13 cellular contexts compared by ENCODE assay signal in the genomic region with DNA sequence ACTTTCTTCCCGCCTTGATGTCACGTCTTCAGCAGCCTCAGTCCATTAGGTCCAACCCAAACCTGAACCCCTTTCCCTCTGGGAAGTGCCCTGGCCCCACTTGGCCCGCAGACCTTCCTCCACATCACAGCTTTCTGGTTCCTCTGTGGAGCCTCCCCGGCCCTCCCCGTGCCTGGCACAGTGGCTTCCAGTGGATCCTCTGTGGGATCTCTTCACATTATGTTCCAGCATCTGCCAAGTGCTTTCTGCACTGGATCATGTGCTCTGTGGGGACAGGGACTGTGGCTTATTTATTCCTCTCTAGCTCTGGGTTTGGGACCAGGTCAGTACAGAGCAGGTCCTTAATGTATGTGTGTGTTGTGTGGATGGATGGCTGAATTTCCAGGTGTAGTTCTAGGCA. TPM values are rescaled to one million over a fixed set of nuclear protein-coding genes. Genes with fewer than 3 reads are reported as not detected.
A peak's percentile ranks its signal among the peaks of the same experiment; 100 is the strongest.
DNase-seq lines count a peak whose midpoint lies in the region; ATAC-seq and TF ChIP-seq lines count a peak whose summit lies in the region.
"Had no signal": no experiment of that assay in that cellular context is flagged by ENCODE, and none has a peak within 500 bp of the region (broad histone marks: within the 10 kb centered on the region; RNA-seq: fewer than 3 reads in every experiment).

No MANE protein-coding gene starts in this region.

- ATAC-seq in GM23338 (no peak), HG03280 (IDR thresholded peaks at IDR 0.05; ENCODE audit: unreplicated experiment) (no peak)
- ATAC-seq in stimulated activated naive B cell treated with anti-CD40 and anti-IgM and Interleukin-4, amounts not matched to agents 10 μg/mL and 1 μg/mL and 100 μg/mL, for 72 hours (replicated peaks) = no peak
- ATAC-seq: left colon had no signal

- H3F3A ChIP-seq in GM23338 (replicated peaks; ENCODE audit: low read depth) = peaks cover 18% of the 10 kb centered on the region

- peaks cover 16% of the 10 kb centered on the region for H3K4me1 ChIP-seq in GM23338 (ENCODE audit: insufficient read depth)
- H3K4me1 ChIP-seq in OCI-LY7 (ENCODE audit: insufficient read depth, low read length, poor library complexity, severe bottlenecking) = no peaks in the 10 kb centered on the region
- H3K4me1 ChIP-seq: BLaER1 treated with 17β-estradiol and CSF1 and Interleukin-3, amounts not matched to agents 10 nM and 100 nM had no signal

- intact Hi-C loops in OCI-LY7 (cut with micrococcal nuclease; ENCODE audit: unreplicated experiment) = no loop called here

- peak overlapping the region; percentile 41; the same call in 1 of the 3 replicates for H3K4me3 Mint-ChIP-seq in GM23338
- H3K4me3 Mint-ChIP-seq in stimulated activated naive B cell treated with anti-CD40 and anti-IgM and Interleukin-4, amounts not matched to agents 10 μg/mL and 1 μg/mL and 100 μg/mL, for 72 hours = no peak overlapping the region

- TF ChIP-seq CTCF in GM23338 (conservative IDR thresholded peaks at IDR 0.05; ENCODE audit: low read depth in 2 of 2) (no peak), OCI-LY7 (conservative IDR thresholded peaks at IDR 0.05; ENCODE audit: low read length) (no peak)

- DNase-seq in GM23338 (ENCODE audit: low spot score) (no peak), medulla oblongata (ENCODE audit: extremely low spot score) (peak; percentile 82), OCI-LY7 (ENCODE audit: low spot score) (no peak), SIG-M5 treated with dmso at 0.1 percent for 504 hours (lab: John Stamatoyannopoulos, UW; ENCODE audit: unreplicated experiment) (no peak), germinal center (ENCODE audit: low spot score) (no peak)
- DNase-seq in stimulated activated naive B cell treated with anti-CD40 and anti-IgM and Interleukin-4, amounts not matched to agents 10 μg/mL and 1 μg/mL and 100 μg/mL, for 72 hours = no peak
- DNase-seq: central memory CD4-positive, alpha-beta T cell; GF-D8; left colon had no signal

- peak overlapping the region; percentile 61; the same call in 1 of the 2 replicates for H3K4me2 ChIP-seq in GM23338
- H3K4me2 ChIP-seq in OCI-LY7 (ENCODE audit: low read length) = no peak overlapping the region
- H3K4me2 ChIP-seq: BLaER1 treated with 17β-estradiol and CSF1 and Interleukin-3, amounts not matched to agents 10 nM and 100 nM had no signal

- H3K9me2 ChIP-seq in GM23338 (ENCODE audit: insufficient read depth) (no peaks in the 10 kb centered on the region), OCI-LY7 (ENCODE audit: insufficient read depth, low read length) (no peaks in the 10 kb centered on the region)

- peaks cover 37% of the 10 kb centered on the region for H3K36me3 Mint-ChIP-seq in GM23338 (ENCODE audit: low read depth)
- peaks cover 53 to 57% of the 10 kb centered on the region in 2 donors for H3K36me3 Mint-ChIP-seq in stimulated activated naive B cell treated with anti-CD40 and anti-IgM and Interleukin-4, amounts not matched to agents 10 μg/mL and 1 μg/mL and 100 μg/mL, for 72 hours

- peak overlapping the region; percentile 96 for H3K27ac Mint-ChIP-seq in GM23338
- peak overlapping the region; percentile 79 for H3K27ac Mint-ChIP-seq in stimulated activated naive B cell treated with anti-CD40 and anti-IgM and Interleukin-4, amounts not matched to agents 10 μg/mL and 1 μg/mL and 100 μg/mL, for 72 hours
- H3K27ac Mint-ChIP-seq: activated T-helper 2 cell treated with anti-CD3 and anti-CD28 coated beads, Interferon-gamma antibody, Interleukin-2, Interleukin-4, amounts not matched to agents 10 μg/mL and 5 μg/mL and 100 μg/mL, durations not matched to agents 14 hours and 24 hours and 36 hours had no signal

- POLR2A ChIA-PET in OCI-LY7 (lab: Charles Lee) = no interaction called here

- no peaks in the 10 kb centered on the region for H3K36me3 ChIP-seq in GM23338 (ENCODE audit: insufficient read depth)
- H3K36me3 ChIP-seq in OCI-LY7 (ENCODE audit: insufficient read depth, low read length) = peaks cover 89% of the 10 kb centered on the region

- H3K9me3 Mint-ChIP-seq in GM23338 = no peaks in the 10 kb centered on the region
- no peaks in the 10 kb centered on the region for H3K9me3 Mint-ChIP-seq in stimulated activated naive B cell treated with anti-CD40 and anti-IgM and Interleukin-4, amounts not matched to agents 10 μg/mL and 1 μg/mL and 100 μg/mL, for 72 hours
- H3K9me3 Mint-ChIP-seq: activated T-helper 2 cell treated with anti-CD3 and anti-CD28 coated beads, Interferon-gamma antibody, Interleukin-2, Interleukin-4, amounts not matched to agents 10 μg/mL and 5 μg/mL and 100 μg/mL, durations not matched to agents 14 hours and 24 hours and 36 hours had no signal

- H2AFZ ChIP-seq in GM23338 (no peak overlapping the region), OCI-LY7 (ENCODE audit: low read length) (no peak overlapping the region)

- no peak overlapping the region for H3K4me3 ChIP-seq in GM23338
- no peak overlapping the region for H3K4me3 ChIP-seq in OCI-LY7 (ENCODE audit: low read depth, low read length, poor library complexity, severe bottlenecking)
- H3K4me3 ChIP-seq: BLaER1 treated with 17β-estradiol and CSF1 and Interleukin-3, amounts not matched to agents 10 nM and 100 nM had no signal

- peaks cover 22% of the 10 kb centered on the region for H3K4me1 Mint-ChIP-seq in GM23338
- peaks cover 10 to 18% of the 10 kb centered on the region in 2 donors for H3K4me1 Mint-ChIP-seq in stimulated activated naive B cell treated with anti-CD40 and anti-IgM and Interleukin-4, amounts not matched to agents 10 μg/mL and 1 μg/mL and 100 μg/mL, for 72 hours

- CTCF ChIA-PET in OCI-LY7 (lab: Charles Lee; ENCODE audit: unreplicated experiment) = no interaction called here

- H3K79me2 ChIP-seq in GM23338 (replicated peaks; ENCODE audit: insufficient read depth) = no peaks in the 10 kb centered on the region
- no peaks in the 10 kb centered on the region for H3K79me2 ChIP-seq in OCI-LY7 (ENCODE audit: insufficient read depth, low read depth, low read length)

- H4K20me1 ChIP-seq in GM23338 (replicated peaks; ENCODE audit: insufficient read depth) (no peaks in the 10 kb centered on the region; the same call in 1 of the 2 replicates), OCI-LY7 (ENCODE audit: insufficient read depth, low read length) (no peaks in the 10 kb centered on the region)

- H3K27me3 Mint-ChIP-seq in GM23338 (ENCODE audit: insufficient read depth, low read depth, poor library complexity) = peaks cover 10% of the 10 kb centered on the region
- H3K27me3 Mint-ChIP-seq in stimulated activated naive B cell treated with anti-CD40 and anti-IgM and Interleukin-4, amounts not matched to agents 10 μg/mL and 1 μg/mL and 100 μg/mL, for 72 hours = no peaks in the 10 kb centered on the region

- no TSS peak for BruUV-seq in OCI-LY7 (replicated peaks; lab: Mats Ljungman, UMichigan)

- H3K9me3 ChIP-seq in OCI-LY7 (ENCODE audit: low read length) = no peaks in the 10 kb centered on the region
- H3K9me3 ChIP-seq: BLaER1 treated with 17β-estradiol and CSF1 and Interleukin-3, amounts not matched to agents 10 nM and 100 nM had no signal

- H3K27ac ChIP-seq in GM23338 (ENCODE audit: low read depth) = peak overlapping the region; percentile 87
- peak overlapping the region; percentile 93 for H3K27ac ChIP-seq in cingulate gyrus (ENCODE audit: low read depth, low read length)
- no peak overlapping the region for H3K27ac ChIP-seq in OCI-LY7 (ENCODE audit: low read depth, low read length, poor library complexity, severe bottlenecking)
- H3K27ac ChIP-seq: BLaER1 treated with 17β-estradiol and CSF1 and Interleukin-3, amounts not matched to agents 10 nM and 100 nM had no signal

- no peaks in the 10 kb centered on the region for H3K27me3 ChIP-seq in GM23338 (ENCODE audit: insufficient read depth)
- H3K27me3 ChIP-seq: BLaER1 treated with 17β-estradiol and CSF1 and Interleukin-3, amounts not matched to agents 10 nM and 100 nM had no signal

TF ChIP-seq in GM23338, 12 proteins besides CTCF, POLR2A, EP300 and RAD21 (continues in another document):
- TF ChIP-seq EZH2phosphoT487 (IDR thresholded peaks at IDR 0.05; ENCODE audit: unreplicated experiment) = no peak

RNA-seq across cellular contexts. Expression of a gene that starts 30.9 kb away (rescaled TPM):
- 18.6 and 19.0 TPM in 2 replicates for total RNA-seq in GM23338 (2014; rRNA removed; shearing (Covaris generic))
- polyA plus RNA-seq in GM23338 (2016; fragmentation: Nextera tagmentation; extraction: Ambion mirVana) = 26.5 and 28.7 TPM in 2 replicates
- 26.6 and 28.5 TPM in 2 replicates for total RNA-seq in OCI-LY7 (2014; rRNA removed; shearing (Covaris generic))
- 41.0 and 48.3 TPM in 2 replicates for total RNA-seq in OCI-LY7 (2022)

RNA-seq across cellular contexts. Expression of a gene that starts 44.5 kb away (rescaled TPM):
- 77.8 and 79.7 TPM in 2 replicates for total RNA-seq in GM23338 (2014; rRNA removed; shearing (Covaris generic))
- 33.4 and 36.2 TPM in 2 replicates for polyA plus RNA-seq in GM23338 (2016; fragmentation: Nextera tagmentation; extraction: Ambion mirVana)
- 61.5 and 69.0 TPM in 2 replicates for total RNA-seq in OCI-LY7 (2014; rRNA removed; shearing (Covaris generic))
- 102 and 107 TPM in 2 replicates for total RNA-seq in OCI-LY7 (2022)

RNA-seq across cellular contexts. Expression of a gene that starts 44.9 kb away (rescaled TPM):
- total RNA-seq in GM23338 (2014; rRNA removed; shearing (Covaris generic)) = 108 and 115 TPM in 2 replicates
- polyA plus RNA-seq in GM23338 (2016; fragmentation: Nextera tagmentation; extraction: Ambion mirVana) = 49.4 and 52.4 TPM in 2 replicates
- 87.9 and 98.8 TPM in 2 replicates for total RNA-seq in OCI-LY7 (2014; rRNA removed; shearing (Covaris generic))
- 60.9 and 62.1 TPM in 2 replicates for total RNA-seq in OCI-LY7 (2022)

RNA-seq across cellular contexts. Expression of a gene that starts 47.4 kb away (rescaled TPM):
- total RNA-seq in GM23338 (2014; rRNA removed; shearing (Covaris generic)) = 0.35 and 0.47 TPM in 2 replicates
- 0.45 and 0.50 TPM in 2 replicates for polyA plus RNA-seq in GM23338 (2016; fragmentation: Nextera tagmentation; extraction: Ambion mirVana)
- not detected in 2 replicates for total RNA-seq in OCI-LY7 (2014; rRNA removed; shearing (Covaris generic))
- not detected in 2 replicates for total RNA-seq in OCI-LY7 (2022)
- total RNA-seq: activated T-helper 2 cell treated with anti-CD3 and anti-CD28 coated beads, Interferon-gamma antibody, Interleukin-2, Interleukin-4, amounts not matched to agents 10 μg/mL and 5 μg/mL and 100 μg/mL, durations not matched to agents 14 hours and 24 hours and 36 hours had no signal
